ENCODE assay signal across 1 cellular context in the genomic region with DNA sequence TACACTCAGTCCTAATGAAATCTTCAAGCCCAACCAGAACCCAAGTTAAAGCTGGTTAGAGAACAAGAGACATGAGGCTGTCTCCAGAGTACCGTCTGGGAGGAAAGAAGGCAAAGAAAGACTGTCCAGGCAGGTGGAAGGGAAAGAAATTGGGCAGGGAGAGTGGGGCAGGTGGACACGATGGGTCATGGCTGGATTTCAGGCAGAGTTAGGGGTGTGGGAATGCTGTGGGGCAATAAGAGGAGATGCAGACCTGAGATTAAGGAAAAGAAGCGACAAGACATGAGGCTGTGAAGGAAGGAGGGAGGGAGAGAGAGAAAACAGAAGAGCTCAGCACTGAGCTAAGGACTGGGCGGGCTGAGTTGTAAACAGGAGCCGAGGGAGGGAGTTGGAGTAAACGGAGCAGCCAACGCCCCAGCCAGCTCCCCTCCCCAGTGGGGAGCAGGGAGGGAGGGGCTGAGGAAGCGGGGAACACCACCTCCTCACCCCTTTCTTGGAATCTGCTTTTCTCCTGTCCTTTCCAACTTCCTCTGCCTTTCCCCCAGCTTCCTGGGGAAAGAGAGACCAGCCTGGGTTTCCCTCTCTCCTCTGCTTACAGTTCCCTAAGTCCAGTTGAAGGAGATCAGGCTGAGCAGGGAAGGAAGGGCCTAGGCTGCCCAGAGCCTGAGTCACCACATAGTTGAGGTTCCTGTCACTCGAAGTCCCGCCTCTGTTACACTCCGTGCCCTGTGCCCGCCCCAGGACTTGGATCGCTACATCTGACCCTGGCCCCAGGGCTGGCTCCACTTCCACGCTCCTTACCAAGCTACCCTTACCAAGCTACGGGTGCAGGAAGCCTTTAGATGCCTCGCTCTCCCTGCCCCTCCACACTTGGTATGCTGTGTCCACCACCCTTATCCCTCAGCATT.
TF ChIP-seq lines count a peak whose summit lies in the region.

No MANE protein-coding gene starts in this region.

TF ChIP-seq in HEK293, 187 proteins besides CTCF, POLR2A, EP300 and RAD21 (continues in another document):
- TF ChIP-seq, protein P1, sequence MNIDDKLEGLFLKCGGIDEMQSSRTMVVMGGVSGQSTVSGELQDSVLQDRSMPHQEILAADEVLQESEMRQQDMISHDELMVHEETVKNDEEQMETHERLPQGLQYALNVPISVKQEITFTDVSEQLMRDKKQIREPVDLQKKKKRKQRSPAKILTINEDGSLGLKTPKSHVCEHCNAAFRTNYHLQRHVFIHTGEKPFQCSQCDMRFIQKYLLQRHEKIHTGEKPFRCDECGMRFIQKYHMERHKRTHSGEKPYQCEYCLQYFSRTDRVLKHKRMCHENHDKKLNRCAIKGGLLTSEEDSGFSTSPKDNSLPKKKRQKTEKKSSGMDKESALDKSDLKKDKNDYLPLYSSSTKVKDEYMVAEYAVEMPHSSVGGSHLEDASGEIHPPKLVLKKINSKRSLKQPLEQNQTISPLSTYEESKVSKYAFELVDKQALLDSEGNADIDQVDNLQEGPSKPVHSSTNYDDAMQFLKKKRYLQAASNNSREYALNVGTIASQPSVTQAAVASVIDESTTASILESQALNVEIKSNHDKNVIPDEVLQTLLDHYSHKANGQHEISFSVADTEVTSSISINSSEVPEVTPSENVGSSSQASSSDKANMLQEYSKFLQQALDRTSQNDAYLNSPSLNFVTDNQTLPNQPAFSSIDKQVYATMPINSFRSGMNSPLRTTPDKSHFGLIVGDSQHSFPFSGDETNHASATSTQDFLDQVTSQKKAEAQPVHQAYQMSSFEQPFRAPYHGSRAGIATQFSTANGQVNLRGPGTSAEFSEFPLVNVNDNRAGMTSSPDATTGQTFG (tag by site-specific recombination; IDR thresholded peaks at IDR 0.05; ENCODE audit: borderline replicate concordance): no peak
- TF ChIP-seq REPIN1 (tag by site-specific recombination; IDR thresholded peaks at IDR 0.05; ENCODE audit: low read depth) (no peak), ZNF514 (tag by site-specific recombination; IDR thresholded peaks at IDR 0.05) (no peak), ZNF416 (tag by site-specific recombination; IDR thresholded peaks at IDR 0.05) (no peak), ZNF350 (tag by site-specific recombination; IDR thresholded peaks at IDR 0.05) (no peak), ZNF664 (tag by site-specific recombination; IDR thresholded peaks at IDR 0.05) (no peak), ZNF48 (tag by site-specific recombination; IDR thresholded peaks at IDR 0.05) (no peak), ZNF670 (tag by site-specific recombination; IDR thresholded peaks at IDR 0.05; ENCODE audit: low read depth) (no peak), PRDM1 (tag by site-specific recombination; IDR thresholded peaks at IDR 0.05) (peak; percentile 83), ZNF660 (tag by site-specific recombination; IDR thresholded peaks at IDR 0.05) (0 out of 2 replicates have a peak, but pooled peaks have one; percentile 42), YY2 (tag by site-specific recombination; IDR thresholded peaks at IDR 0.05) (no peak), ZBTB7A (tag by site-specific recombination; IDR thresholded peaks at IDR 0.05; ENCODE audit: low read depth) (no peak), SCRT2 (tag by site-specific recombination; IDR thresholded peaks at IDR 0.05) (0 out of 2 replicates have a peak, but pooled peaks have one; percentile 16), SP2 (tag by site-specific recombination; IDR thresholded peaks at IDR 0.05) (peak; percentile 42), ZNF341 (tag by site-specific recombination; IDR thresholded peaks at IDR 0.05; ENCODE audit: low read depth) (peak; percentile 100), SETDB1 (IDR thresholded peaks at IDR 0.05; ENCODE audit: insufficient read length, low read length) (no peak), ZNF404 (tag by site-specific recombination; IDR thresholded peaks at IDR 0.05) (no peak), ZNF621 (tag by site-specific recombination; IDR thresholded peaks at IDR 0.05) (no peak), KLF10 (tag by site-specific recombination; IDR thresholded peaks at IDR 0.05) (no peak), KLF7 (tag by site-specific recombination; IDR thresholded peaks at IDR 0.05; ENCODE audit: borderline replicate concordance) (0 out of 2 replicates have a peak, but pooled peaks have one; percentile 32), KLF1 (tag by site-specific recombination; IDR thresholded peaks at IDR 0.05) (peak; percentile 78), ZNF10 (tag by site-specific recombination; IDR thresholded peaks at IDR 0.05) (peak; percentile 94), OSR2 (tag by site-specific recombination; IDR thresholded peaks at IDR 0.05) (no peak), IKZF3 (tag by site-specific recombination; IDR thresholded peaks at IDR 0.05) (peak; percentile 68), ZNF548 (tag by site-specific recombination; IDR thresholded peaks at IDR 0.05) (no peak), ZNF155 (tag by site-specific recombination; IDR thresholded peaks at IDR 0.05) (no peak), SP3 (tag by site-specific recombination; IDR thresholded peaks at IDR 0.05) (peak; percentile 62), ZNF837 (tag by site-specific recombination; IDR thresholded peaks at IDR 0.05) (no peak), ZNF600 (tag by site-specific recombination; IDR thresholded peaks at IDR 0.05) (peak; percentile 53), ZBTB48 (tag by site-specific recombination; IDR thresholded peaks at IDR 0.05) (peak; percentile 66)
- TF ChIP-seq, protein P2, sequence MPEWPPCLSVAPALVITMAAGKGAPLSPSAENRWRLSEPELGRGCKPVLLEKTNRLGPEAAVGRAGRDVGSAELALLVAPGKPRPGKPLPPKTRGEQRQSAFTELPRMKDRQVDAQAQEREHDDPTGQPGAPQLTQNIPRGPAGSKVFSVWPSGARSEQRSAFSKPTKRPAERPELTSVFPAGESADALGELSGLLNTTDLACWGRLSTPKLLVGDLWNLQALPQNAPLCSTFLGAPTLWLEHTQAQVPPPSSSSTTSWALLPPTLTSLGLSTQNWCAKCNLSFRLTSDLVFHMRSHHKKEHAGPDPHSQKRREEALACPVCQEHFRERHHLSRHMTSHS (tag by site-specific recombination; IDR thresholded peaks at IDR 0.05): no peak
- TF ChIP-seq, protein P3, sequence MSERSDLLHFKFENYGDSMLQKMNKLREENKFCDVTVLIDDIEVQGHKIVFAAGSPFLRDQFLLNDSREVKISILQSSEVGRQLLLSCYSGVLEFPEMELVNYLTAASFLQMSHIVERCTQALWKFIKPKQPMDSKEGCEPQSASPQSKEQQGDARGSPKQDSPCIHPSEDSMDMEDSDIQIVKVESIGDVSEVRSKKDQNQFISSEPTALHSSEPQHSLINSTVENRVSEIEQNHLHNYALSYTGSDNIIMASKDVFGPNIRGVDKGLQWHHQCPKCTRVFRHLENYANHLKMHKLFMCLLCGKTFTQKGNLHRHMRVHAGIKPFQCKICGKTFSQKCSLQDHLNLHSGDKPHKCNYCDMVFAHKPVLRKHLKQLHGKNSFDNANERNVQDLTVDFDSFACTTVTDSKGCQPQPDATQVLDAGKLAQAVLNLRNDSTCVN (tag by site-specific recombination; optimal IDR thresholded peaks at IDR 0.05): peak; percentile 19
- TF ChIP-seq, protein P4, sequence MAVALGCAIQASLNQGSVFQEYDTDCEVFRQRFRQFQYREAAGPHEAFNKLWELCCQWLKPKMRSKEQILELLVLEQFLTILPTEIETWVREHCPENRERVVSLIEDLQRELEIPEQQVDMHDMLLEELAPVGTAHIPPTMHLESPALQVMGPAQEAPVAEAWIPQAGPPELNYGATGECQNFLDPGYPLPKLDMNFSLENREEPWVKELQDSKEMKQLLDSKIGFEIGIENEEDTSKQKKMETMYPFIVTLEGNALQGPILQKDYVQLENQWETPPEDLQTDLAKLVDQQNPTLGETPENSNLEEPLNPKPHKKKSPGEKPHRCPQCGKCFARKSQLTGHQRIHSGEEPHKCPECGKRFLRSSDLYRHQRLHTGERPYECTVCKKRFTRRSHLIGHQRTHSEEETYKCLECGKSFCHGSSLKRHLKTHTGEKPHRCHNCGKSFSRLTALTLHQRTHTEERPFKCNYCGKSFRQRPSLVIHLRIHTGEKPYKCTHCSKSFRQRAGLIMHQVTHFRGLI (tag by site-specific recombination; IDR thresholded peaks at IDR 0.05): peak; percentile 95
- TF ChIP-seq, protein P5, sequence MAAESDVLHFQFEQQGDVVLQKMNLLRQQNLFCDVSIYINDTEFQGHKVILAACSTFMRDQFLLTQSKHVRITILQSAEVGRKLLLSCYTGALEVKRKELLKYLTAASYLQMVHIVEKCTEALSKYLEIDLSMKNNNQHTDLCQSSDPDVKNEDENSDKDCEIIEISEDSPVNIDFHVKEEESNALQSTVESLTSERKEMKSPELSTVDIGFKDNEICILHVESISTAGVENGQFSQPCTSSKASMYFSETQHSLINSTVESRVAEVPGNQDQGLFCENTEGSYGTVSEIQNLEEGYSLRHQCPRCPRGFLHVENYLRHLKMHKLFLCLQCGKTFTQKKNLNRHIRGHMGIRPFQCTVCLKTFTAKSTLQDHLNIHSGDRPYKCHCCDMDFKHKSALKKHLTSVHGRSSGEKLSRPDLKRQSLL (tag by site-specific recombination; IDR thresholded peaks at IDR 0.05): no peak
- TF ChIP-seq, protein P6, sequence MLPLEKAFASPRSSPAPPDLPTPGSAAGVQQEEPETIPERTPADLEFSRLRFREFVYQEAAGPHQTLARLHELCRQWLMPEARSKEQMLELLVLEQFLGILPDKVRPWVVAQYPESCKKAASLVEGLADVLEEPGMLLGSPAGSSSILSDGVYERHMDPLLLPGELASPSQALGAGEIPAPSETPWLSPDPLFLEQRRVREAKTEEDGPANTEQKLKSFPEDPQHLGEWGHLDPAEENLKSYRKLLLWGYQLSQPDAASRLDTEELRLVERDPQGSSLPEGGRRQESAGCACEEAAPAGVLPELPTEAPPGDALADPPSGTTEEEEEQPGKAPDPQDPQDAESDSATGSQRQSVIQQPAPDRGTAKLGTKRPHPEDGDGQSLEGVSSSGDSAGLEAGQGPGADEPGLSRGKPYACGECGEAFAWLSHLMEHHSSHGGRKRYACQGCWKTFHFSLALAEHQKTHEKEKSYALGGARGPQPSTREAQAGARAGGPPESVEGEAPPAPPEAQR (tag by site-specific recombination; IDR thresholded peaks at IDR 0.05): no peak
- TF ChIP-seq, protein P7, sequence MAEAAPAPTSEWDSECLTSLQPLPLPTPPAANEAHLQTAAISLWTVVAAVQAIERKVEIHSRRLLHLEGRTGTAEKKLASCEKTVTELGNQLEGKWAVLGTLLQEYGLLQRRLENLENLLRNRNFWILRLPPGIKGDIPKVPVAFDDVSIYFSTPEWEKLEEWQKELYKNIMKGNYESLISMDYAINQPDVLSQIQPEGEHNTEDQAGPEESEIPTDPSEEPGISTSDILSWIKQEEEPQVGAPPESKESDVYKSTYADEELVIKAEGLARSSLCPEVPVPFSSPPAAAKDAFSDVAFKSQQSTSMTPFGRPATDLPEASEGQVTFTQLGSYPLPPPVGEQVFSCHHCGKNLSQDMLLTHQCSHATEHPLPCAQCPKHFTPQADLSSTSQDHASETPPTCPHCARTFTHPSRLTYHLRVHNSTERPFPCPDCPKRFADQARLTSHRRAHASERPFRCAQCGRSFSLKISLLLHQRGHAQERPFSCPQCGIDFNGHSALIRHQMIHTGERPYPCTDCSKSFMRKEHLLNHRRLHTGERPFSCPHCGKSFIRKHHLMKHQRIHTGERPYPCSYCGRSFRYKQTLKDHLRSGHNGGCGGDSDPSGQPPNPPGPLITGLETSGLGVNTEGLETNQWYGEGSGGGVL (tag by site-specific recombination; IDR thresholded peaks at IDR 0.05): peak; percentile 76
- TF ChIP-seq, protein P8, sequence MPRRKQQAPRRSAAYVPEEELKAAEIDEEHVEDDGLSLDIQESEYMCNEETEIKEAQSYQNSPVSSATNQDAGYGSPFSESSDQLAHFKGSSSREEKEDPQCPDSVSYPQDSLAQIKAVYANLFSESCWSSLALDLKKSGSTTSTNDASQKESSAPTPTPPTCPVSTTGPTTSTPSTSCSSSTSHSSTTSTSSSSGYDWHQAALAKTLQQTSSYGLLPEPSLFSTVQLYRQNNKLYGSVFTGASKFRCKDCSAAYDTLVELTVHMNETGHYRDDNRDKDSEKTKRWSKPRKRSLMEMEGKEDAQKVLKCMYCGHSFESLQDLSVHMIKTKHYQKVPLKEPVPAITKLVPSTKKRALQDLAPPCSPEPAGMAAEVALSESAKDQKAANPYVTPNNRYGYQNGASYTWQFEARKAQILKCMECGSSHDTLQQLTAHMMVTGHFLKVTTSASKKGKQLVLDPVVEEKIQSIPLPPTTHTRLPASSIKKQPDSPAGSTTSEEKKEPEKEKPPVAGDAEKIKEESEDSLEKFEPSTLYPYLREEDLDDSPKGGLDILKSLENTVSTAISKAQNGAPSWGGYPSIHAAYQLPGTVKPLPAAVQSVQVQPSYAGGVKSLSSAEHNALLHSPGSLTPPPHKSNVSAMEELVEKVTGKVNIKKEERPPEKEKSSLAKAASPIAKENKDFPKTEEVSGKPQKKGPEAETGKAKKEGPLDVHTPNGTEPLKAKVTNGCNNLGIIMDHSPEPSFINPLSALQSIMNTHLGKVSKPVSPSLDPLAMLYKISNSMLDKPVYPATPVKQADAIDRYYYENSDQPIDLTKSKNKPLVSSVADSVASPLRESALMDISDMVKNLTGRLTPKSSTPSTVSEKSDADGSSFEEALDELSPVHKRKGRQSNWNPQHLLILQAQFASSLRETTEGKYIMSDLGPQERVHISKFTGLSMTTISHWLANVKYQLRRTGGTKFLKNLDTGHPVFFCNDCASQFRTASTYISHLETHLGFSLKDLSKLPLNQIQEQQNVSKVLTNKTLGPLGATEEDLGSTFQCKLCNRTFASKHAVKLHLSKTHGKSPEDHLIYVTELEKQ (tag by site-specific recombination; IDR thresholded peaks at IDR 0.05; ENCODE audit: borderline replicate concordance): no peak
- TF ChIP-seq, protein P9, sequence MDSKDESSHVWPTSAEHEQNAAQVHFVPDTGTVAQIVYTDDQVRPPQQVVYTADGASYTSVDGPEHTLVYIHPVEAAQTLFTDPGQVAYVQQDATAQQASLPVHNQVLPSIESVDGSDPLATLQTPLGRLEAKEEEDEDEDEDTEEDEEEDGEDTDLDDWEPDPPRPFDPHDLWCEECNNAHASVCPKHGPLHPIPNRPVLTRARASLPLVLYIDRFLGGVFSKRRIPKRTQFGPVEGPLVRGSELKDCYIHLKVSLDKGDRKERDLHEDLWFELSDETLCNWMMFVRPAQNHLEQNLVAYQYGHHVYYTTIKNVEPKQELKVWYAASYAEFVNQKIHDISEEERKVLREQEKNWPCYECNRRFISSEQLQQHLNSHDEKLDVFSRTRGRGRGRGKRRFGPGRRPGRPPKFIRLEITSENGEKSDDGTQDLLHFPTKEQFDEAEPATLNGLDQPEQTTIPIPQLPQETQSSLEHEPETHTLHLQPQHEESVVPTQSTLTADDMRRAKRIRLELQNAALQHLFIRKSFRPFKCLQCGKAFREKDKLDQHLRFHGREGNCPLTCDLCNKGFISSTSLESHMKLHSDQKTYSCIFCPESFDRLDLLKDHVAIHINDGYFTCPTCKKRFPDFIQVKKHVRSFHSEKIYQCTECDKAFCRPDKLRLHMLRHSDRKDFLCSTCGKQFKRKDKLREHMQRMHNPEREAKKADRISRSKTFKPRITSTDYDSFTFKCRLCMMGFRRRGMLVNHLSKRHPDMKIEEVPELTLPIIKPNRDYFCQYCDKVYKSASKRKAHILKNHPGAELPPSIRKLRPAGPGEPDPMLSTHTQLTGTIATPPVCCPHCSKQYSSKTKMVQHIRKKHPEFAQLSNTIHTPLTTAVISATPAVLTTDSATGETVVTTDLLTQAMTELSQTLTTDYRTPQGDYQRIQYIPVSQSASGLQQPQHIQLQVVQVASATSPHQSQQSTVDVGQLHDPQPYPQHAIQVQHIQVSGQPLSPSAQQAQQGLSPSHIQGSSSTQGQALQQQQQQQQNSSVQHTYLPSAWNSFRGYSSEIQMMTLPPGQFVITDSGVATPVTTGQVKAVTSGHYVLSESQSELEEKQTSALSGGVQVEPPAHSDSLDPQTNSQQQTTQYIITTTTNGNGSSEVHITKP (tag by site-specific recombination; IDR thresholded peaks at IDR 0.05): peak; percentile 56
